In the genomic region with DNA sequence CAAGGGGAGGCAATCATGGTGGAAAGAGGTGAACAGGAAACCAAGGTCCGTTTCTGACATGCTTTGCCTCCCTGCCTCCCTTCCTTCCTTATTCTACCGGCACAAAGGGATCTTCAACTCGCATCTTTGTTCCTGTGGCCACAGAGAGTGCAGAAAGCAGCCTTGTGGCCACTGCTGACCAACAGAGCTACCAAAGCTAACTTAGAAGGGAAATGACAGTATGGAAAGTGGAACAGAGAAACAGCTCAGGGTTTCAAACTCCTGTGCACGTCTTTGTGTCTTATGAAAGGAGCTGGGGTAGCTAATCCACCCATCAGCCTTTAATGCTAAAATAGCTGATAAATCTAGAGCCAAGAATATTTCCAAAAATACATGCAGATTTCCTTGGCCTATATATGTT, we compare ENCODE assay signal across 18 cellular contexts.
DNase-seq lines count a peak whose midpoint lies in the region; ATAC-seq and TF ChIP-seq lines count a peak whose summit lies in the region.
"Had no signal": no experiment of that assay in that cellular context is flagged by ENCODE, and none has a peak within 500 bp of the region (broad histone marks: within the 10 kb centered on the region; RNA-seq: fewer than 3 reads in every experiment).

No MANE protein-coding gene starts in this region.

- H3K4me1 ChIP-seq in mammary epithelial cell (ENCODE audit: insufficient read depth, low read length) (peaks cover 30% of the 10 kb centered on the region), suprapubic skin (no peaks in the 10 kb centered on the region)
- H3K4me1 ChIP-seq: left ventricle myocardium inferior, testis had no signal

- no peak overlapping the region for H3K9ac ChIP-seq in mammary epithelial cell (ENCODE audit: insufficient read depth, low read length)

- no peak for TF ChIP-seq POLR2A in suprapubic skin (IDR thresholded peaks at IDR 0.05)

- CTCF ChIA-PET in mammary epithelial cell (lab: Charles Lee; ENCODE audit: low non-redundant PET), result no interaction called here

- H3K27ac ChIP-seq in mammary epithelial cell (ENCODE audit: insufficient read depth, low read depth, low read length) (peak overlapping the region; percentile 38), suprapubic skin (no peak overlapping the region)
- H3K27ac ChIP-seq: left ventricle myocardium inferior, testis had no signal

- no peaks in the 10 kb centered on the region for H4K20me1 ChIP-seq in mammary epithelial cell (ENCODE audit: insufficient read depth, low read length)

- H3K27me3 ChIP-seq in mammary epithelial cell (ENCODE audit: insufficient read depth, low read length) (no peaks in the 10 kb centered on the region), suprapubic skin (peaks cover 7% of the 10 kb centered on the region)
- H3K27me3 ChIP-seq: testis had no signal

- intact Hi-C loops in mammary epithelial cell (cut with micrococcal nuclease), result no loop called here

- no peak overlapping the region for H3K4me2 ChIP-seq in mammary epithelial cell (ENCODE audit: insufficient read depth, low read depth, low read length)
- H3K4me2 ChIP-seq: GM23338 had no signal

- ATAC-seq in GM18498 (IDR thresholded peaks at IDR 0.05; ENCODE audit: unreplicated experiment) (peak; percentile 68), GM19452 (IDR thresholded peaks at IDR 0.05; ENCODE audit: unreplicated experiment) (peak; percentile 70), HG03175 (IDR thresholded peaks at IDR 0.05; ENCODE audit: unreplicated experiment) (peak; percentile 58), GM19455 (IDR thresholded peaks at IDR 0.05; ENCODE audit: unreplicated experiment) (no peak)
- ATAC-seq: stimulated activated memory B cell treated with anti-CD40 and anti-IgM and Interleukin-4, amounts not matched to agents 10 μg/mL and 1 μg/mL and 100 μg/mL, for 72 hours had no signal

- H3K79me2 ChIP-seq in mammary epithelial cell (ENCODE audit: insufficient read depth, low read length), result no peaks in the 10 kb centered on the region

- no TSS peak for BruUV-seq in mammary epithelial cell (replicated peaks; lab: Mats Ljungman, UMichigan)

- in situ Hi-C loops in mammary epithelial cell (cut with MboI; ENCODE audit: low sequenced_read_pairs in 2 of 2), result loop anchor here in 1 of 2 donors (10.0 kb wide), 1 partner anchor 182 kb away; no protein-coding TSS in a partner anchor

- DNase-seq in mammary epithelial cell (no peak), suprapubic skin (ENCODE audit: low spot score in 2 of 2) (no peak), UCSD-AML1 (lab: John Stamatoyannopoulos, UW; ENCODE audit: unreplicated experiment) (no peak)
- DNase-seq in activated T-cell treated with anti-CD3 and anti-CD28 coated beads, Interleukin-2, amount 50 U/mL, for 1 hour, result no peak
- DNase-seq: activated CD4-positive, alpha-beta T cell treated with anti-CD3 and anti-CD28 coated beads, Interleukin-2, amount 10 ng/mL, durations not matched to agents 7 days and 5 days; activated effector memory CD4-positive, alpha-beta T cell treated with Interleukin-2 at 50 U/mL for 16 hours; immature natural killer cell; left ventricle myocardium inferior; NCI-H1092 treated with DMSO at 0.1 percent for 48 hours; NCI-H2029 treated with DMSO at 0.1 percent for 48 hours; NK-92 treated with Interleukin-12 subunit alpha and Interleukin-12 subunit beta, amount 100 ng/mL, for 24 hours; testis had no signal

- dilution Hi-C loops in mammary epithelial cell (cut with HindIII; ENCODE audit: low sequenced_read_pairs), result no loop called here

- H2AFZ ChIP-seq in mammary epithelial cell (ENCODE audit: low read depth, low read length), result peak overlapping the region; percentile 25
- H2AFZ ChIP-seq: GM23338 had no signal

- TF ChIP-seq CTCF in mammary epithelial cell (conservative IDR thresholded peaks at IDR 0.05 in 1 of 2, IDR thresholded peaks at IDR 0.05 in 1 of 2; ENCODE audit: extremely low read depth in 1 of 2, insufficient read depth in 1 of 2, low read depth in 1 of 2, low read length in 2 of 2) (no peak), suprapubic skin (IDR thresholded peaks at IDR 0.05) (no peak)

- H3K4me3 ChIP-seq in mammary epithelial cell (replicated peaks in 1 of 3; ENCODE audit: insufficient read depth in 1 of 3, low read depth in 2 of 3, low read length in 3 of 3), result no peak overlapping the region
- no peak overlapping the region for H3K4me3 ChIP-seq in suprapubic skin
- H3K4me3 ChIP-seq: GM23338, left ventricle myocardium inferior, testis had no signal

- WGBS in mammary epithelial cell (ENCODE audit: low coverage, missing lambda C conversion rate), result 75% methylated on average over 4 of the region's 4 CpGs
- WGBS in suprapubic skin, result 70% methylated on average over 4 of the region's 4 CpGs

- H3K36me3 ChIP-seq in mammary epithelial cell (ENCODE audit: insufficient read depth, low read length) (no peaks in the 10 kb centered on the region), suprapubic skin (no peaks in the 10 kb centered on the region)
- H3K36me3 ChIP-seq: left ventricle myocardium inferior had no signal

- H3K9me3 ChIP-seq in mammary epithelial cell (replicated peaks; ENCODE audit: insufficient read depth, low read length) (no peaks in the 10 kb centered on the region), suprapubic skin (no peaks in the 10 kb centered on the region)
- H3K9me3 ChIP-seq: left ventricle myocardium inferior, testis had no signal

- no peak for TF ChIP-seq EP300 in suprapubic skin (IDR thresholded peaks at IDR 0.05)
